27 cellular contexts compared by ENCODE assay signal in the genomic region with DNA sequence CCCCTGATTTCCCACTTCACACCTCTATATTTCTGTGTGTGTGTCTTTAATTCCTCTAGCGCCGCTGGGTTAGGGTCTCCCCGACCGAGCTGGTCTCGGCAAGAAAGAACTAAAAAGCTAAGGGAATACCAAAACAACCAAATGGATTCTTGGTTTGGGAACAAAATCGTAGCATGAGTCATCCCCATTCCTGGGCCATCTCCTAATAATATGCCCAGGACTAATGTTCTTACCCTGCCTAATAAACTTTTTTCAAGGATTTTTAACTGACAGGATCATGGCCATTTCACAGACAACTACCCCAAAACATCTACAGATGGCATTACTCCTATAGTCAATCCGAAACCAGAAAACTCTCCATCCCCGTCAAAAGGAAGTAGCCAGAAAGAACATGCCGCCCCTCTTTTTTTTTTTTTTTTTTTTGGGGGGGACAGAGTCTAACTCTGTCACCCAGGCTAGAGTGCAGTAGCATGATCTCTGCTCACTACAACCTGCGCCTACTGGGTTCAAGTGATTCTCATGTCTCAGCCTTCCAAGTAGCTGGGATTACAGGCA. TPM values are rescaled to one million over a fixed set of nuclear protein-coding genes. Genes with fewer than 3 reads are reported as not detected.
"Had no signal": no experiment of that assay in that cellular context is flagged by ENCODE, and none has a peak within 500 bp of the region (broad histone marks: within the 10 kb centered on the region; RNA-seq: fewer than 3 reads in every experiment).

No MANE protein-coding gene starts in this region.

- H3K4me3 Mint-ChIP-seq: activated naive CD8-positive, alpha-beta T cell; activated T-cell treated with anti-CD3 and anti-CD28 coated beads, Interleukin-2, amount 50 U/mL, for 24 hours; naive B cell; stimulated activated naive B cell treated with anti-CD40 and anti-IgM and Interleukin-4, amounts not matched to agents 10 μg/mL and 1 μg/mL and 100 μg/mL, for 72 hours; T-helper 2 cell treated with Interferon-gamma antibody and Interleukin-4, amounts not matched to agents 5 μg/mL and 100 μg/mL, for 36 hours had no signal

- ATAC-seq: foreskin keratinocyte; left lobe of liver; lower lobe of right lung; right lobe of liver; stimulated activated naive B cell treated with anti-CD40 and anti-IgM and Interleukin-4, amounts not matched to agents 10 μg/mL and 1 μg/mL and 100 μg/mL, for 72 hours had no signal

- H3K27ac Mint-ChIP-seq: activated naive CD8-positive, alpha-beta T cell; activated T-cell treated with anti-CD3 and anti-CD28 coated beads, Interleukin-2, amount 50 U/mL, for 24 hours; activated T-helper 2 cell treated with anti-CD3 and anti-CD28 coated beads, Interferon-gamma antibody, Interleukin-2, Interleukin-4, amounts not matched to agents 10 μg/mL and 5 μg/mL and 100 μg/mL, durations not matched to agents 14 hours and 24 hours and 36 hours; stimulated activated naive B cell treated with anti-CD40 and anti-IgM and Interleukin-4, amounts not matched to agents 10 μg/mL and 1 μg/mL and 100 μg/mL, for 72 hours; T-helper 2 cell treated with Interferon-gamma antibody and Interleukin-4, amounts not matched to agents 5 μg/mL and 100 μg/mL, for 36 hours had no signal

- DNase-seq: activated CD8-positive, alpha-beta memory T cell treated with anti-CD3 and anti-CD28 coated beads for 24 hours; activated CD8-positive, alpha-beta memory T cell treated with anti-CD3 and anti-CD28 coated beads, Interleukin-2, amount 50 U/mL, for 4 hours; activated naive CD4-positive, alpha-beta T cell; activated T-cell treated with anti-CD3 and anti-CD28 coated beads, Interleukin-2, amount 50 U/mL, for 24 hours; adrenal gland; brain microvascular endothelial cell; caudate nucleus; dermis blood vessel endothelial cell; effector CD8-positive, alpha-beta T cell; foreskin keratinocyte; naive B cell; nucleus accumbens; posterior cingulate gyrus; right lobe of liver; stimulated activated CD4-positive, alpha-beta T cell treated with anti-CD3 and anti-CD28 coated beads, Interleukin-2, amount 100 ng/mL, for 24 hours; stimulated activated naive B cell treated with anti-CD40 and anti-IgM and Interleukin-4, amounts not matched to agents 10 μg/mL and 1 μg/mL and 100 μg/mL, for 72 hours; testis; trophoblast cell; WERI-Rb-1 had no signal

- H3K9me3 Mint-ChIP-seq: activated T-cell treated with anti-CD3 and anti-CD28 coated beads, Interleukin-2, amount 50 U/mL, for 24 hours; activated T-helper 2 cell treated with anti-CD3 and anti-CD28 coated beads, Interferon-gamma antibody, Interleukin-2, Interleukin-4, amounts not matched to agents 10 μg/mL and 5 μg/mL and 100 μg/mL, durations not matched to agents 14 hours and 24 hours and 36 hours; naive B cell; stimulated activated naive B cell treated with anti-CD40 and anti-IgM and Interleukin-4, amounts not matched to agents 10 μg/mL and 1 μg/mL and 100 μg/mL, for 72 hours; T-helper 2 cell treated with Interferon-gamma antibody and Interleukin-4, amounts not matched to agents 5 μg/mL and 100 μg/mL, for 36 hours had no signal

- H3K36me3 Mint-ChIP-seq: activated naive CD8-positive, alpha-beta T cell; naive B cell; stimulated activated naive B cell treated with anti-CD40 and anti-IgM and Interleukin-4, amounts not matched to agents 10 μg/mL and 1 μg/mL and 100 μg/mL, for 72 hours had no signal

- H3K4me1 ChIP-seq: foreskin keratinocyte had no signal

- H3K27me3 Mint-ChIP-seq: activated naive CD8-positive, alpha-beta T cell; activated T-cell treated with anti-CD3 and anti-CD28 coated beads, Interleukin-2, amount 50 U/mL, for 24 hours; naive B cell; stimulated activated naive B cell treated with anti-CD40 and anti-IgM and Interleukin-4, amounts not matched to agents 10 μg/mL and 1 μg/mL and 100 μg/mL, for 72 hours had no signal

- H3K4me3 ChIP-seq: adrenal gland, ascending aorta, lower lobe of right lung, right lobe of liver, skin epidermis, testis had no signal

- H3K27ac ChIP-seq: adrenal gland, ascending aorta, brain microvascular endothelial cell, foreskin keratinocyte, lower lobe of right lung, right lobe of liver, skin epidermis, testis, WERI-Rb-1 had no signal

- H3K9me3 ChIP-seq: adrenal gland, ascending aorta, lower lobe of right lung, right lobe of liver, testis had no signal

- H3K27me3 ChIP-seq: adrenal gland, ascending aorta, brain microvascular endothelial cell, right lobe of liver, testis had no signal

- H3K36me3 ChIP-seq: adrenal gland, ascending aorta, brain microvascular endothelial cell, lower lobe of right lung, right lobe of liver had no signal

RNA-seq across cellular contexts. Expression of gene HPDL, which starts 4.1 kb away (rescaled TPM):
- total RNA-seq: ascending aorta, left lobe of liver, lower lobe of right lung had no signal
- polyA plus RNA-seq: neural cell had no signal
